Comparison of ENCODE assay signal across 26 cellular contexts in the genomic region with DNA sequence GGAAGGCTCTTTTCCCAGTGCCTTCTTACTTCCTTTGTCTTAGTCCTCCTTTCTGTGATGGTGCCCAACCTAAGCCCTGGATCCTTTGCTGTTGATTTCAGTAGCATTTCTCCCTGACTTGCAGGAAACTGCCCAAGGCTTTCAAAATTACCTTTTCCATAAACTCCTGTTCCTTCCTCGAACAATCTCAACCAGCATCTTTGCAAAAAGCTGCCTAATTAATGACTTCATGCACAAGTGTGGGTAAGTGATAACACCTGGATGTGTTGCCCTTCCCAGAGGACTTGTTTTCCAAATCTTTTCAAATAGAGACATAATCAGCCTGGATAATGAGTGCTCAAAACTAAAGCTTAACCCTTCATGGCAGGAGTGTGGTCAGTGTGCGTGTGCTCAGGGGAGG.
"Had no signal": no experiment of that assay in that cellular context is flagged by ENCODE, and none has a peak within 500 bp of the region (broad histone marks: within the 10 kb centered on the region; RNA-seq: fewer than 3 reads in every experiment).

No MANE protein-coding gene starts in this region.

- H3K4me1 ChIP-seq: foreskin keratinocyte, gastroesophageal sphincter, heart left ventricle, left lung, prostate gland, right atrium auricular region, sigmoid colon, thyroid gland, vagina had no signal

- H3K27ac ChIP-seq: coronary artery, foreskin keratinocyte, gastroesophageal sphincter, heart left ventricle, left lung, prostate gland, right atrium auricular region, sigmoid colon, stomach, thyroid gland, vagina had no signal

- ATAC-seq: effector memory CD8-positive, alpha-beta T cell; foreskin keratinocyte; gastroesophageal sphincter; heart left ventricle; left cardiac atrium; left lung; naive thymus-derived CD4-positive, alpha-beta T cell; stimulated activated effector memory CD8-positive, alpha-beta T cell treated with anti-CD3 and anti-CD28 coated beads, Interleukin-12 subunit alpha, Interleukin-12 subunit beta, amount 100 ng/mL, for 72 hours had no signal

- H3K9me3 ChIP-seq: heart left ventricle, left lung, prostate gland, sigmoid colon, stomach, thyroid gland, vagina had no signal

- H3K4me3 ChIP-seq: coronary artery, gastroesophageal sphincter, heart left ventricle, left lung, prostate gland, right atrium auricular region, sigmoid colon, stomach, thyroid gland, vagina had no signal

- DNase-seq: dermis blood vessel endothelial cell; effector memory CD8-positive, alpha-beta T cell; erythroblast; foreskin keratinocyte; heart left ventricle; hippocampal formation; left cardiac atrium; left lung; mammary epithelial cell; mesendoderm; midbrain; naive thymus-derived CD4-positive, alpha-beta T cell; nucleus accumbens; sigmoid colon; stimulated activated CD4-positive, alpha-beta T cell treated with anti-CD3 and anti-CD28 coated beads, Interleukin-2, amount 100 ng/mL, for 24 hours; stimulated activated CD4-positive, alpha-beta T cell treated with anti-CD3 and anti-CD28 coated beads, Interleukin-4, amount 100 ng/mL, for 24 hours; stimulated activated naive CD4-positive, alpha-beta T cell treated with Interleukin-2 at 50 U/mL for 16 hours; stomach; thyroid gland; trophoblast cell had no signal

- H3K27me3 ChIP-seq: foreskin keratinocyte, left lung, right atrium auricular region, sigmoid colon, stomach, thyroid gland, vagina had no signal

- H3K36me3 ChIP-seq: gastroesophageal sphincter, heart left ventricle, left lung, prostate gland, right atrium auricular region, sigmoid colon, stomach, thyroid gland, vagina had no signal

- H3K4me1 Mint-ChIP-seq: naive thymus-derived CD4-positive, alpha-beta T cell; stimulated activated effector memory CD8-positive, alpha-beta T cell treated with anti-CD3 and anti-CD28 coated beads, Interleukin-12 subunit alpha, Interleukin-12 subunit beta, amount 100 ng/mL, for 72 hours had no signal

- H3K27ac Mint-ChIP-seq: effector memory CD8-positive, alpha-beta T cell; naive thymus-derived CD4-positive, alpha-beta T cell; stimulated activated effector memory CD8-positive, alpha-beta T cell treated with anti-CD3 and anti-CD28 coated beads, Interleukin-12 subunit alpha, Interleukin-12 subunit beta, amount 100 ng/mL, for 72 hours had no signal

- H3K4me3 Mint-ChIP-seq: effector memory CD8-positive, alpha-beta T cell; naive thymus-derived CD4-positive, alpha-beta T cell; stimulated activated effector memory CD8-positive, alpha-beta T cell treated with anti-CD3 and anti-CD28 coated beads, Interleukin-12 subunit alpha, Interleukin-12 subunit beta, amount 100 ng/mL, for 72 hours had no signal

- H3K36me3 Mint-ChIP-seq: naive thymus-derived CD4-positive, alpha-beta T cell; stimulated activated effector memory CD8-positive, alpha-beta T cell treated with anti-CD3 and anti-CD28 coated beads, Interleukin-12 subunit alpha, Interleukin-12 subunit beta, amount 100 ng/mL, for 72 hours had no signal
